ENCODE assay signal across 1 cellular context in genomic region chr3:158644345-158644908, GRCh38.
A peak's percentile ranks its signal among the peaks of the same experiment; 100 is the strongest.
TF ChIP-seq lines count a peak whose summit lies in the region.

Gene GFM1, plus strand, starts transcription at chr3:158644527. Its CDS starts 108 bp downstream, at chr3:158644635.

TF ChIP-seq in HepG2, 621 proteins besides CTCF, POLR2A, EP300 and RAD21 (continued from another document and continues in another):
- TF ChIP-seq SMAD3 (CRISPR knock-in tag; IDR thresholded peaks at IDR 0.05) (peak; percentile 89), PITX1 (CRISPR knock-in tag; IDR thresholded peaks at IDR 0.05) (peak; percentile 75; the same call in 1 of the 2 replicates), CBX5 (CRISPR knock-in tag; IDR thresholded peaks at IDR 0.05; ENCODE audit: borderline replicate concordance) (peak; percentile 98), ZSCAN12 (CRISPR knock-in tag; IDR thresholded peaks at IDR 0.05) (no peak), ZNF343 (CRISPR knock-in tag; IDR thresholded peaks at IDR 0.05) (0 out of 2 replicates have a peak, but pooled peaks have one; percentile 41), ELF3 (CRISPR knock-in tag; IDR thresholded peaks at IDR 0.05) (peak; percentile 94), ZNF724P (CRISPR knock-in tag; IDR thresholded peaks at IDR 0.05; ENCODE audit: borderline replicate concordance) (peak; percentile 77; the same call in 1 of the 2 replicates), REL (CRISPR knock-in tag; conservative IDR thresholded peaks at IDR 0.05) (0 out of 2 replicates have a peak, but pooled peaks have one; percentile 23), ZNF83 (CRISPR knock-in tag; IDR thresholded peaks at IDR 0.05; ENCODE audit: borderline replicate concordance) (no peak), ZFP90 (CRISPR knock-in tag; IDR thresholded peaks at IDR 0.05; ENCODE audit: borderline replicate concordance) (peak; percentile 96; the same call in 1 of the 2 replicates), ZNF780A (CRISPR knock-in tag; IDR thresholded peaks at IDR 0.05) (0 out of 2 replicates have a peak, but pooled peaks have one; percentile 21), HOXD1 (CRISPR knock-in tag; IDR thresholded peaks at IDR 0.05) (0 out of 2 replicates have a peak, but pooled peaks have one; percentile 38), ZNF646 (CRISPR knock-in tag; IDR thresholded peaks at IDR 0.05) (no peak), ZNF639 (CRISPR knock-in tag; conservative IDR thresholded peaks at IDR 0.05) (peak; percentile 98), ZNF350 (CRISPR knock-in tag; IDR thresholded peaks at IDR 0.05; ENCODE audit: borderline replicate concordance, low read depth) (peak; percentile 91; the same call in 1 of the 2 replicates), SOX13 (IDR thresholded peaks at IDR 0.05) (no peak), SOX13 (CRISPR knock-in tag; conservative IDR thresholded peaks at IDR 0.05 in 1 of 2, IDR thresholded peaks at IDR 0.05 in 1 of 2) (peak in 1 of 2 experiments; percentile 61; a peak in 2 of 4 replicates), ZNF841 (CRISPR knock-in tag; IDR thresholded peaks at IDR 0.05; ENCODE audit: borderline replicate concordance) (no peak), ZC3H13 (CRISPR knock-in tag; IDR thresholded peaks at IDR 0.05) (peak; percentile 31; the same call in 1 of the 2 replicates), DPF2 (CRISPR knock-in tag; IDR thresholded peaks at IDR 0.05; ENCODE audit: borderline replicate concordance, low read depth) (no peak), ZNF468 (CRISPR knock-in tag; IDR thresholded peaks at IDR 0.05) (no peak), ZSCAN31 (CRISPR knock-in tag; IDR thresholded peaks at IDR 0.05; ENCODE audit: low read depth) (no peak), HMGA1 (CRISPR knock-in tag; conservative IDR thresholded peaks at IDR 0.05) (no peak), TRIM24 (CRISPR knock-in tag; IDR thresholded peaks at IDR 0.05) (no peak), TEAD2 (CRISPR knock-in tag; IDR thresholded peaks at IDR 0.05) (no peak), ZNF776 (CRISPR knock-in tag; IDR thresholded peaks at IDR 0.05) (no peak), ISX (CRISPR knock-in tag; conservative IDR thresholded peaks at IDR 0.05) (no peak), ZNF746 (CRISPR knock-in tag; IDR thresholded peaks at IDR 0.05) (no peak), E2F5 (CRISPR knock-in tag; conservative IDR thresholded peaks at IDR 0.05) (no peak), HDAC1 (CRISPR knock-in tag; IDR thresholded peaks at IDR 0.05) (peak; percentile 99), STAG1 (CRISPR knock-in tag; IDR thresholded peaks at IDR 0.05) (peak; percentile 45), ZNF792 (CRISPR knock-in tag; IDR thresholded peaks at IDR 0.05) (peak; percentile 78; the same call in 1 of the 2 replicates), BCL3 (CRISPR knock-in tag; IDR thresholded peaks at IDR 0.05) (peak; percentile 45; the same call in 1 of the 2 replicates), MEIS1 (CRISPR knock-in tag; IDR thresholded peaks at IDR 0.05; ENCODE audit: borderline replicate concordance) (peak; percentile 71; the same call in 1 of the 2 replicates), BRCA1 (CRISPR knock-in tag; IDR thresholded peaks at IDR 0.05) (no peak), ZNF577 (CRISPR knock-in tag; IDR thresholded peaks at IDR 0.05; ENCODE audit: borderline replicate concordance, low read depth) (no peak), GZF1 (CRISPR knock-in tag; IDR thresholded peaks at IDR 0.05) (0 out of 2 replicates have a peak, but pooled peaks have one; percentile 61), ZNF296 (CRISPR knock-in tag; conservative IDR thresholded peaks at IDR 0.05) (no peak), SMYD3 (CRISPR knock-in tag; IDR thresholded peaks at IDR 0.05) (peak; percentile 81), SMC3 (IDR thresholded peaks at IDR 0.05; ENCODE audit: low read length) (peak; percentile 38), TFAP4 (IDR thresholded peaks at IDR 0.05; ENCODE audit: borderline replicate concordance, low read depth) (peak; percentile 73; the same call in 1 of the 2 replicates), DBP (CRISPR knock-in tag; IDR thresholded peaks at IDR 0.05; ENCODE audit: not compliant biosample characterization) (no peak), ZNF607 (CRISPR knock-in tag; IDR thresholded peaks at IDR 0.05; ENCODE audit: borderline replicate concordance) (peak; percentile 83), ZNF749 (CRISPR knock-in tag; IDR thresholded peaks at IDR 0.05; ENCODE audit: borderline replicate concordance) (no peak; the same call in 1 of the 2 replicates), ZNF513 (CRISPR knock-in tag; conservative IDR thresholded peaks at IDR 0.05) (no peak)
- TF ChIP-seq, protein P1, sequence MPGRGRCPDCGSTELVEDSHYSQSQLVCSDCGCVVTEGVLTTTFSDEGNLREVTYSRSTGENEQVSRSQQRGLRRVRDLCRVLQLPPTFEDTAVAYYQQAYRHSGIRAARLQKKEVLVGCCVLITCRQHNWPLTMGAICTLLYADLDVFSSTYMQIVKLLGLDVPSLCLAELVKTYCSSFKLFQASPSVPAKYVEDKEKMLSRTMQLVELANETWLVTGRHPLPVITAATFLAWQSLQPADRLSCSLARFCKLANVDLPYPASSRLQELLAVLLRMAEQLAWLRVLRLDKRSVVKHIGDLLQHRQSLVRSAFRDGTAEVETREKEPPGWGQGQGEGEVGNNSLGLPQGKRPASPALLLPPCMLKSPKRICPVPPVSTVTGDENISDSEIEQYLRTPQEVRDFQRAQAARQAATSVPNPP (CRISPR knock-in tag; IDR thresholded peaks at IDR 0.05) = peak; percentile 65; the same call in 1 of the 2 replicates
- TF ChIP-seq, protein P2, sequence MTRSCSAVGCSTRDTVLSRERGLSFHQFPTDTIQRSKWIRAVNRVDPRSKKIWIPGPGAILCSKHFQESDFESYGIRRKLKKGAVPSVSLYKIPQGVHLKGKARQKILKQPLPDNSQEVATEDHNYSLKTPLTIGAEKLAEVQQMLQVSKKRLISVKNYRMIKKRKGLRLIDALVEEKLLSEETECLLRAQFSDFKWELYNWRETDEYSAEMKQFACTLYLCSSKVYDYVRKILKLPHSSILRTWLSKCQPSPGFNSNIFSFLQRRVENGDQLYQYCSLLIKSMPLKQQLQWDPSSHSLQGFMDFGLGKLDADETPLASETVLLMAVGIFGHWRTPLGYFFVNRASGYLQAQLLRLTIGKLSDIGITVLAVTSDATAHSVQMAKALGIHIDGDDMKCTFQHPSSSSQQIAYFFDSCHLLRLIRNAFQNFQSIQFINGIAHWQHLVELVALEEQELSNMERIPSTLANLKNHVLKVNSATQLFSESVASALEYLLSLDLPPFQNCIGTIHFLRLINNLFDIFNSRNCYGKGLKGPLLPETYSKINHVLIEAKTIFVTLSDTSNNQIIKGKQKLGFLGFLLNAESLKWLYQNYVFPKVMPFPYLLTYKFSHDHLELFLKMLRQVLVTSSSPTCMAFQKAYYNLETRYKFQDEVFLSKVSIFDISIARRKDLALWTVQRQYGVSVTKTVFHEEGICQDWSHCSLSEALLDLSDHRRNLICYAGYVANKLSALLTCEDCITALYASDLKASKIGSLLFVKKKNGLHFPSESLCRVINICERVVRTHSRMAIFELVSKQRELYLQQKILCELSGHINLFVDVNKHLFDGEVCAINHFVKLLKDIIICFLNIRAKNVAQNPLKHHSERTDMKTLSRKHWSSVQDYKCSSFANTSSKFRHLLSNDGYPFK (CRISPR knock-in tag; IDR thresholded peaks at IDR 0.05; ENCODE audit: borderline replicate concordance) = peak; percentile 92
